1 cellular context compared by ENCODE assay signal in genomic region chr19:47778089-47778953, GRCh38.
TF ChIP-seq lines count a peak whose summit lies in the region.

Gene SELENOW (plus strand): TSS chr19:47778703. CDS start chr19:47778786, 83 bp downstream.

TF ChIP-seq in HCT116, 20 proteins besides CTCF, POLR2A, EP300 and RAD21 (continued from another document):
- TF ChIP-seq REST (IDR thresholded peaks at IDR 0.05; ENCODE audit: low read depth) = no peak
- no peak; the same call in 1 of the 2 replicates for TF ChIP-seq ELF1 (IDR thresholded peaks at IDR 0.05; ENCODE audit: borderline replicate concordance, low read depth)
TF ChIP-seq in HCT116: peak in this region for 10.
